19 cellular contexts compared by ENCODE assay signal in the genomic region with DNA sequence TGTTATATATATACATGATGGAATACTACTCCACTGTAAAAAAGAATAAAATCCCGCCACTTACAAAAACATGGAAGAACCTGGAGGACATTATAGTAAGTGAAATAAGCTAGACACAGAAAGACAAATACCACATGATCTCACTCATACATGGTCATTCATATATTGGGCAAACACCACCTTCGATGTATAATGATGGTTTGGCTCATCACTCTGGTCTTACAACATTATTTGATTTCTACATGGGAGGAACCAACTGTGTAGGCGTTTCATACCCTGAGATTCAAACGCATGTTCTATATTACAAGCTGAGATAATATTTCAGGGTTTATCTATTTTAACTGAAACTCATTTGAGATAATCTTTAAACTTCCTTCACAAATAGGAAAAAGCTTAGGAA.
"Had no signal": no experiment of that assay in that cellular context is flagged by ENCODE, and none has a peak within 500 bp of the region (broad histone marks: within the 10 kb centered on the region; RNA-seq: fewer than 3 reads in every experiment).

No MANE protein-coding gene starts in this region.

- DNase-seq: KBM-7, MG63, NCI-H1092, NCI-H1105 treated with DMSO at 0.1 percent for 48 hours, NCI-H1417 treated with DMSO at 0.1 percent for 48 hours, NCI-H146, NCI-H1694 treated with DMSO at 0.1 percent for 48 hours, NCI-H1930, NCI-H2081, NCI-H2107, NCI-H2227 treated with DMSO at 0.1 percent for 48 hours, NCI-H446, NCI-H510A, NCI-H524 treated with DMSO at 0.1 percent for 48 hours, NCI-H69, NCI-H774, RPMI8226, SHP77, SK-N-SH had no signal

- H3K4me3 ChIP-seq: MG63 had no signal
